ENCODE assay signal across 17 cellular contexts in genomic region chr13:28761586-28761985, GRCh38.
"Had no signal": no experiment of that assay in that cellular context is flagged by ENCODE, and none has a peak within 500 bp of the region (broad histone marks: within the 10 kb centered on the region; RNA-seq: fewer than 3 reads in every experiment).

No MANE protein-coding gene starts in this region.

- H3K4me1 Mint-ChIP-seq: activated T-helper 17 cell treated with anti-CD3 and anti-CD28 coated beads, Interleukin-2, amount 50 U/mL, for 72 hours; nephron had no signal

- H3K27me3 Mint-ChIP-seq: activated T-helper 17 cell treated with anti-CD3 and anti-CD28 coated beads, Interleukin-2, amount 50 U/mL, for 72 hours; stimulated activated naive CD8-positive, alpha-beta T cell treated with anti-CD3 and anti-CD28 coated beads, Interleukin-15, Interleukin-2, amounts not matched to agents 100 ng/mL and 50 ng/mL, for 24 hours; type B pancreatic cell had no signal

- H3K4me3 Mint-ChIP-seq: activated T-helper 17 cell treated with anti-CD3 and anti-CD28 coated beads, Interleukin-2, amount 50 U/mL, for 72 hours; nephron; stimulated activated naive CD8-positive, alpha-beta T cell treated with anti-CD3 and anti-CD28 coated beads, Interleukin-15, Interleukin-2, amounts not matched to agents 100 ng/mL and 50 ng/mL, for 24 hours; type B pancreatic cell had no signal

- H3K36me3 Mint-ChIP-seq: type B pancreatic cell had no signal

- ATAC-seq: activated T-helper 17 cell treated with anti-CD3 and anti-CD28 coated beads, Interleukin-2, amount 50 U/mL, for 72 hours; esophagus mucosa had no signal

- H3K9me3 Mint-ChIP-seq: activated T-helper 17 cell treated with anti-CD3 and anti-CD28 coated beads, Interleukin-2, amount 50 U/mL, for 72 hours had no signal

- H3K27me3 ChIP-seq: suprapubic skin had no signal

- H3K4me1 ChIP-seq: suprapubic skin had no signal

- DNase-seq: activated CD4-positive, alpha-beta T cell treated with anti-CD3 and anti-CD28 coated beads, Interleukin-2, amount 50 U/mL, for 4 hours; activated CD4-positive, CD25-positive, alpha-beta regulatory T cell treated with anti-CD3 and anti-CD28 coated beads, Interleukin-2, amount 50 U/mL, for 72 hours; activated naive CD4-positive, alpha-beta T cell treated with Interleukin-2 at 50 U/mL for 16 hours; aorta; nucleus accumbens; posterior cingulate gyrus; stimulated activated CD4-positive, alpha-beta T cell treated with anti-CD3 and anti-CD28 coated beads, Interleukin-15, amount 100 ng/mL, for 24 hours; stimulated activated CD4-positive, alpha-beta T cell treated with anti-CD3 and anti-CD28 coated beads, Interleukin-4, amount 100 ng/mL, for 4 hours; stimulated activated CD8-positive, alpha-beta memory T cell treated with anti-CD3 and anti-CD28 coated beads, Interleukin-4, amount 100 ng/mL, for 48 hours; T-helper 1 cell had no signal

- H3K4me3 ChIP-seq: skin epidermis, suprapubic skin had no signal

- H3K27ac Mint-ChIP-seq: activated T-helper 17 cell treated with anti-CD3 and anti-CD28 coated beads, Interleukin-2, amount 50 U/mL, for 72 hours; nephron; stimulated activated naive CD8-positive, alpha-beta T cell treated with anti-CD3 and anti-CD28 coated beads, Interleukin-15, Interleukin-2, amounts not matched to agents 100 ng/mL and 50 ng/mL, for 24 hours; type B pancreatic cell had no signal

- H3K36me3 ChIP-seq: suprapubic skin had no signal

- H3K27ac ChIP-seq: skin epidermis, suprapubic skin had no signal
